Comparison of ENCODE assay signal across 20 cellular contexts in the genomic region with DNA sequence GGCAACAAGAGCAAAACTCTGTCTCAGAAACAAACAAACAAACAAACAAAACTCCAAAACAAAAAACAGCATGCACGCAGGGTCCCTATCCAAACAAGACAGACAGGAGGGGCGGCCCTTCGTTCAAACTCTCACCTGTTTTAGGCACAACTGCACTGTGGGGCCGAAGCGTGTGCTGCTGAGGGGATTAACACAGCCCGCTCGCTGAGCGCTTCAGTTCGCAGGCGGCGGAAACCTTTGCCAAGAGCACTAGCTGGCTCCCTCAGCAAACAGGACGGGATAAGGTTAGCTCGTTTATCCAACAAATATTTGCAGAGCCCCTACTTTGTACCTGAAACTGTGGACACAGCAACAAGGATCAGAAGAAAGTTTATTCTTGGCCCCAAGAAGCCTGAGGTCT.
"Had no signal": no experiment of that assay in that cellular context is flagged by ENCODE, and none has a peak within 500 bp of the region (broad histone marks: within the 10 kb centered on the region; RNA-seq: fewer than 3 reads in every experiment).

No MANE protein-coding gene starts in this region.

- H3K9me3 Mint-ChIP-seq: central memory CD8-positive, alpha-beta T cell; dendritic cell treated with granulocyte-macrophage colony-stimulating factor and Interleukin-4, amounts not matched to agents 40 ng/mL and 50 ng/mL, for 4 days; effector memory CD8-positive, alpha-beta T cell; naive thymus-derived CD8-positive, alpha-beta T cell had no signal

- H3K27me3 ChIP-seq: body of pancreas, foreskin keratinocyte had no signal

- H3K9me3 ChIP-seq: body of pancreas had no signal

- H3K4me3 Mint-ChIP-seq: activated naive CD8-positive, alpha-beta T cell; central memory CD8-positive, alpha-beta T cell; dendritic cell treated with granulocyte-macrophage colony-stimulating factor and Interleukin-4, amounts not matched to agents 40 ng/mL and 50 ng/mL, for 4 days; effector memory CD8-positive, alpha-beta T cell; naive thymus-derived CD8-positive, alpha-beta T cell had no signal

- H3K36me3 Mint-ChIP-seq: activated naive CD8-positive, alpha-beta T cell had no signal

- H3K27me3 Mint-ChIP-seq: activated naive CD8-positive, alpha-beta T cell; central memory CD8-positive, alpha-beta T cell; dendritic cell treated with granulocyte-macrophage colony-stimulating factor and Interleukin-4, amounts not matched to agents 40 ng/mL and 50 ng/mL, for 4 days; effector memory CD8-positive, alpha-beta T cell; naive thymus-derived CD8-positive, alpha-beta T cell had no signal

- H3K4me3 ChIP-seq: body of pancreas had no signal

- H3K27ac ChIP-seq: body of pancreas, foreskin keratinocyte, parathyroid adenoma had no signal

- H3K4me1 Mint-ChIP-seq: central memory CD8-positive, alpha-beta T cell had no signal

- H3K27ac Mint-ChIP-seq: activated naive CD8-positive, alpha-beta T cell; dendritic cell treated with granulocyte-macrophage colony-stimulating factor and Interleukin-4, amounts not matched to agents 40 ng/mL and 50 ng/mL, for 4 days; effector memory CD8-positive, alpha-beta T cell had no signal

- ATAC-seq: body of pancreas; effector memory CD8-positive, alpha-beta T cell; foreskin keratinocyte; left lobe of liver; naive thymus-derived CD8-positive, alpha-beta T cell had no signal

- H3K4me1 ChIP-seq: foreskin keratinocyte, parathyroid adenoma had no signal

- DNase-seq: activated CD4-positive, alpha-beta T cell treated with anti-CD3 and anti-CD28 coated beads for 1 hour; activated CD4-positive, alpha-beta T cell treated with anti-CD3 and anti-CD28 coated beads, Interleukin-2, amount 50 U/mL, for 4 hours; activated gamma-delta T cell; activated T-cell treated with anti-CD3 and anti-CD28 coated beads, Interleukin-2, amount 50 U/mL, for 1 hour; amygdala; effector memory CD8-positive, alpha-beta T cell; foreskin keratinocyte; naive thymus-derived CD8-positive, alpha-beta T cell; retina; small intestine; stimulated activated CD4-positive, alpha-beta T cell treated with anti-CD3 and anti-CD28 coated beads, Interleukin-4, amount 100 ng/mL, for 4 hours; stimulated activated CD8-positive, alpha-beta memory T cell treated with anti-CD3 and anti-CD28 coated beads, Interleukin-4, amount 100 ng/mL, for 48 hours; stimulated activated naive CD4-positive, alpha-beta T cell treated with Interleukin-2 at 50 U/mL for 16 hours; trophoblast cell had no signal
